ENCODE assay signal across 21 cellular contexts in the genomic region with DNA sequence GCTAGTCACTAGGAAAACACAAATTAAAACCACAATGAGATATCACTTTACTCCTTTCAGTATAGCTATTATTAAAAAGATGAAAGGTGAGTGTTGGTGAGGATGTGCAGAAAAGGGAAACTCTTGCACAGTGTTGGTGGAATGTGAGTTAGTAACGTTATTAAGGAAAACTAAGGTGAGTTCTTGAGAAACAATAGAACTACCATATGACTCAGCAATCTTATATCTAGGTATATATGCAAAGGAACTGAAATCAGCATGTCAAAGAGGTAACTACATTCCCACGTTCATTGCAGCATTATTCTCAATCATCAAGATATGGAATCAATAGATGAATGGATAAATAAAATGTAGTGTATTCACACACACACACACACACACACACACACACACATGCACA.
"Had no signal": no experiment of that assay in that cellular context is flagged by ENCODE, and none has a peak within 500 bp of the region (broad histone marks: within the 10 kb centered on the region; RNA-seq: fewer than 3 reads in every experiment).

No MANE protein-coding gene starts in this region.

- DNase-seq: activated CD8-positive, alpha-beta memory T cell treated with anti-CD3 and anti-CD28 coated beads for 24 hours; activated CD8-positive, alpha-beta memory T cell treated with anti-CD3 and anti-CD28 coated beads, Interleukin-2, amount 50 U/mL, for 4 hours; activated naive CD4-positive, alpha-beta T cell treated with Interleukin-2 at 50 U/mL for 16 hours; activated naive CD8-positive, alpha-beta T cell treated with anti-CD3 and anti-CD28 coated beads for 36 hours; activated T-cell treated with anti-CD3 and anti-CD28 coated beads, Interleukin-2, amount 50 U/mL, for 4 hours; cerebellar nuclear complex; foreskin fibroblast; kidney glomerular epithelial cell; left lung; pancreas; psoas muscle; right cardiac atrium; stimulated activated CD4-positive, alpha-beta T cell treated with anti-CD3 and anti-CD28 coated beads, Interleukin-12 subunit alpha, Interleukin-12 subunit beta, amount 100 ng/mL, for 4 hours; stimulated activated CD4-positive, alpha-beta T cell treated with anti-CD3 and anti-CD28 coated beads, Interleukin-4, amount 100 ng/mL, for 4 hours; substantia nigra; T-helper 9 cell; thyroid gland had no signal

- H3K36me3 ChIP-seq: left lung, neutrophil, pancreas, thyroid gland had no signal

- H3K4me3 Mint-ChIP-seq: activated naive CD8-positive, alpha-beta T cell treated with anti-CD3 and anti-CD28 coated beads for 36 hours; activated T-cell treated with anti-CD3 and anti-CD28 coated beads, Interleukin-2, amount 50 U/mL, for 4 hours; nephron; stimulated activated naive CD8-positive, alpha-beta T cell treated with anti-CD3 and anti-CD28 coated beads, Interleukin-15, Interleukin-2, amounts not matched to agents 100 ng/mL and 50 ng/mL, for 24 hours had no signal

- H3K27ac ChIP-seq: coronary artery, left lung, neutrophil, pancreas, psoas muscle, thyroid gland had no signal

- H3K36me3 Mint-ChIP-seq: activated naive CD8-positive, alpha-beta T cell treated with anti-CD3 and anti-CD28 coated beads for 36 hours had no signal

- H3K4me1 ChIP-seq: left lung, pancreas, psoas muscle, thyroid gland had no signal

- H3K4me1 Mint-ChIP-seq: activated naive CD8-positive, alpha-beta T cell treated with anti-CD3 and anti-CD28 coated beads for 36 hours; nephron had no signal

- H3K27me3 ChIP-seq: left lung, neutrophil, pancreas, thyroid gland had no signal

- H3K9me3 Mint-ChIP-seq: activated naive CD8-positive, alpha-beta T cell treated with anti-CD3 and anti-CD28 coated beads for 36 hours; activated T-cell treated with anti-CD3 and anti-CD28 coated beads, Interleukin-2, amount 50 U/mL, for 4 hours; stimulated activated naive CD8-positive, alpha-beta T cell treated with anti-CD3 and anti-CD28 coated beads, Interleukin-15, Interleukin-2, amounts not matched to agents 100 ng/mL and 50 ng/mL, for 24 hours had no signal

- ATAC-seq: activated T-cell treated with anti-CD3 and anti-CD28 coated beads, Interleukin-2, amount 50 U/mL, for 4 hours; pancreas; psoas muscle; right cardiac atrium had no signal

- H3K4me3 ChIP-seq: coronary artery, left lung, pancreas, psoas muscle, thyroid gland had no signal

- H3K27ac Mint-ChIP-seq: activated naive CD8-positive, alpha-beta T cell treated with anti-CD3 and anti-CD28 coated beads for 36 hours; nephron; stimulated activated naive CD8-positive, alpha-beta T cell treated with anti-CD3 and anti-CD28 coated beads, Interleukin-15, Interleukin-2, amounts not matched to agents 100 ng/mL and 50 ng/mL, for 24 hours had no signal

- H3K9me3 ChIP-seq: left lung, neutrophil, pancreas, thyroid gland had no signal
